17 cellular contexts compared by ENCODE assay signal in the genomic region with DNA sequence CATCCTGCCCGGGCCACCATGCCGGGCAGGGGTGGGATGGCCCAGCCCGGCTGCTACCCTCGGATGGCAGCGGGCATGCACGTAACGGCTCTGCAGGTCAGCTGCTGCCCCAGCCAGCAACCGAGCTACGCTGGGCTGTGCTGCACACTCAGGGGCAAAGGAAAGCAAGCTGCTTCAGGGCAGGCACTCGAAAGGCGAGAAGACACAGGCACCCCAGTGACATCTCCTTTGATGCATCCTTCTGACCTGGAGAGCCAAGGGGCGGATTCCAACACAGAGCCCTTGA.
"Had no signal": no experiment of that assay in that cellular context is flagged by ENCODE, and none has a peak within 500 bp of the region (broad histone marks: within the 10 kb centered on the region; RNA-seq: fewer than 3 reads in every experiment).

No MANE protein-coding gene starts in this region.

- H3K27ac ChIP-seq: parathyroid adenoma, psoas muscle had no signal

- H2AFZ ChIP-seq: parathyroid adenoma had no signal

- DNase-seq: cortex of kidney; effector CD8-positive, alpha-beta T cell; foreskin melanocyte; hippocampal formation; left ventricle myocardium superior; mesendoderm; naive thymus-derived CD4-positive, alpha-beta T cell; nephron progenitor cell; psoas muscle; small intestine; stimulated activated CD4-positive, alpha-beta T cell treated with anti-CD3 and anti-CD28 coated beads, Interleukin-2, amount 100 ng/mL, for 48 hours; stimulated activated naive CD4-positive, alpha-beta T cell treated with Interleukin-2 at 50 U/mL for 16 hours; trophoblast cell had no signal

- H3K9me3 ChIP-seq: heart left ventricle, psoas muscle had no signal

- H3K27me3 ChIP-seq: dorsolateral prefrontal cortex, heart left ventricle had no signal

- H3K9me3 Mint-ChIP-seq: naive thymus-derived CD4-positive, alpha-beta T cell; nephron progenitor cell had no signal

- H3K4me3 Mint-ChIP-seq: nephron progenitor cell had no signal

- H3K27me3 Mint-ChIP-seq: naive thymus-derived CD4-positive, alpha-beta T cell had no signal

- H3K4me1 ChIP-seq: parathyroid adenoma had no signal

- H3K4me3 ChIP-seq: dorsolateral prefrontal cortex, heart left ventricle, psoas muscle had no signal

- H3K9ac ChIP-seq: parathyroid adenoma had no signal

- ATAC-seq: heart left ventricle; left colon; left ventricle myocardium superior; naive thymus-derived CD4-positive, alpha-beta T cell had no signal
